In the genomic region with DNA sequence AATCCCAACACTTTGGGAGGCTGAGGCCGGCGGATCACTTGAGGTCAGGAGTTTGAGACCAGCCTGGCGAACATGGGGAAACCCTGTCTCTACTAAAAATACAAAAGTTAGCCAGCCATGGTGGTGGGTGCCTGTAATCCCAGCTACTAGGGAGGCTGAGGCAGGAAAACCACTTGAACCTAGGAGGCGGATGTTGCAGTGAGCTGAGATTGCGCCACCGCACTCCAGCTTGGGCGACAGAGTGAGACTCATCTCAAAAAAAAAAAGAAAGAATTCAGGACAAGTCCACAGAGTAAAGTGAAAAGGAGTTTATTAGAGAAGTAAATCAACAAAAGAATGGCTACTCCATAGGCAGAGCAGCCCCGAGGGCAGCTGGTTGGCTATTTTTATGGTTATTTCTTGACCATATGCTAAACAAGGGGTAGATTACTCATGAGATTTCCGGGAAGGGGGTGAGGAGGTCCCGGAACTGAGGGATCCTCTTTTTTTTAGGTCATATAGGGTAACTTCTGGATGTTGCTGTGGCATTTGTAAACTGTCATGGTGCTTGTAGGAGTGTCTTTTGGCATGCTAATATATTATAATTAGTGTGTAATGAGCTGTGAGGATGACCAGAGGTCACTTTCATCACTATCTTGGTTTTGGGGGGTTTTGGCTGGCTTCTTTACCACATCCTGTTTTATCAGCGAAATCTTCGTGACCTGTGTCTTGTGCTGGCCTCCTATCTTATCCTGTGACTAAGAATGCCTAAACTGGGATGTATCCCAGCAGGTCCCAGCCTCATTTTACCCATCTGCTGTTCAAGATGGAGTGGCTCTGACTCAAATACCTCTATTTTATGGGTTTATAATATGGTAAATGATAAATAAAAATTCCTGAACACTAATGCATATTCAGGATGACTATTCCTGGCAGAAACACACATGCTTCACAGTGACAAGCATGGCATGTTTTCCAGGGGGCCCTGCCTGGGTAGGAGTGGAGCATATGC, we compare ENCODE assay signal across 1 cellular context.
A peak's percentile ranks its signal among the peaks of the same experiment; 100 is the strongest.
TF ChIP-seq lines count a peak whose summit lies in the region.

No MANE protein-coding gene starts in this region.

TF ChIP-seq in K562, 482 proteins besides CTCF, POLR2A, EP300 and RAD21 (continued from another document):
- TF ChIP-seq, protein P1, sequence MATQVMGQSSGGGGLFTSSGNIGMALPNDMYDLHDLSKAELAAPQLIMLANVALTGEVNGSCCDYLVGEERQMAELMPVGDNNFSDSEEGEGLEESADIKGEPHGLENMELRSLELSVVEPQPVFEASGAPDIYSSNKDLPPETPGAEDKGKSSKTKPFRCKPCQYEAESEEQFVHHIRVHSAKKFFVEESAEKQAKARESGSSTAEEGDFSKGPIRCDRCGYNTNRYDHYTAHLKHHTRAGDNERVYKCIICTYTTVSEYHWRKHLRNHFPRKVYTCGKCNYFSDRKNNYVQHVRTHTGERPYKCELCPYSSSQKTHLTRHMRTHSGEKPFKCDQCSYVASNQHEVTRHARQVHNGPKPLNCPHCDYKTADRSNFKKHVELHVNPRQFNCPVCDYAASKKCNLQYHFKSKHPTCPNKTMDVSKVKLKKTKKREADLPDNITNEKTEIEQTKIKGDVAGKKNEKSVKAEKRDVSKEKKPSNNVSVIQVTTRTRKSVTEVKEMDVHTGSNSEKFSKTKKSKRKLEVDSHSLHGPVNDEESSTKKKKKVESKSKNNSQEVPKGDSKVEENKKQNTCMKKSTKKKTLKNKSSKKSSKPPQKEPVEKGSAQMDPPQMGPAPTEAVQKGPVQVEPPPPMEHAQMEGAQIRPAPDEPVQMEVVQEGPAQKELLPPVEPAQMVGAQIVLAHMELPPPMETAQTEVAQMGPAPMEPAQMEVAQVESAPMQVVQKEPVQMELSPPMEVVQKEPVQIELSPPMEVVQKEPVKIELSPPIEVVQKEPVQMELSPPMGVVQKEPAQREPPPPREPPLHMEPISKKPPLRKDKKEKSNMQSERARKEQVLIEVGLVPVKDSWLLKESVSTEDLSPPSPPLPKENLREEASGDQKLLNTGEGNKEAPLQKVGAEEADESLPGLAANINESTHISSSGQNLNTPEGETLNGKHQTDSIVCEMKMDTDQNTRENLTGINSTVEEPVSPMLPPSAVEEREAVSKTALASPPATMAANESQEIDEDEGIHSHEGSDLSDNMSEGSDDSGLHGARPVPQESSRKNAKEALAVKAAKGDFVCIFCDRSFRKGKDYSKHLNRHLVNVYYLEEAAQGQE (CRISPR knock-in tag; IDR thresholded peaks at IDR 0.05; ENCODE audit: low read depth) = no peak
- TF ChIP-seq TEAD4 (IDR thresholded peaks at IDR 0.05; ENCODE audit: low read length) (peak; percentile 54; the same call in 1 of the 2 replicates), TEAD4 (CRISPR knock-in tag; IDR thresholded peaks at IDR 0.05; ENCODE audit: borderline replicate concordance) (no peak), ZNF184 (CRISPR knock-in tag; IDR thresholded peaks at IDR 0.05) (no peak), ZNF76 (CRISPR knock-in tag; IDR thresholded peaks at IDR 0.05; ENCODE audit: borderline replicate concordance) (peak; percentile 52; the same call in 1 of the 2 replicates), KLF1 (tag; IDR thresholded peaks at IDR 0.05) (no peak), ZNF507 (tag; conservative IDR thresholded peaks at IDR 0.05) (no peak), TSC22D4 (tag; IDR thresholded peaks at IDR 0.05) (no peak), CBX5 (IDR thresholded peaks at IDR 0.05; ENCODE audit: borderline replicate concordance, low read depth) (no peak), ZNF347 (CRISPR knock-in tag; IDR thresholded peaks at IDR 0.05; ENCODE audit: low read depth) (no peak), ATF7 (IDR thresholded peaks at IDR 0.05) (peak; percentile 35; the same call in 1 of the 2 replicates), MAFK (IDR thresholded peaks at IDR 0.05; ENCODE audit: low read length) (no peak), SMARCE1 (IDR thresholded peaks at IDR 0.05) (peak; percentile 29; the same call in 1 of the 2 replicates), PTBP1 (IDR thresholded peaks at IDR 0.05; ENCODE audit: low read depth, low read length) (no peak)
- TF ChIP-seq, protein P2, sequence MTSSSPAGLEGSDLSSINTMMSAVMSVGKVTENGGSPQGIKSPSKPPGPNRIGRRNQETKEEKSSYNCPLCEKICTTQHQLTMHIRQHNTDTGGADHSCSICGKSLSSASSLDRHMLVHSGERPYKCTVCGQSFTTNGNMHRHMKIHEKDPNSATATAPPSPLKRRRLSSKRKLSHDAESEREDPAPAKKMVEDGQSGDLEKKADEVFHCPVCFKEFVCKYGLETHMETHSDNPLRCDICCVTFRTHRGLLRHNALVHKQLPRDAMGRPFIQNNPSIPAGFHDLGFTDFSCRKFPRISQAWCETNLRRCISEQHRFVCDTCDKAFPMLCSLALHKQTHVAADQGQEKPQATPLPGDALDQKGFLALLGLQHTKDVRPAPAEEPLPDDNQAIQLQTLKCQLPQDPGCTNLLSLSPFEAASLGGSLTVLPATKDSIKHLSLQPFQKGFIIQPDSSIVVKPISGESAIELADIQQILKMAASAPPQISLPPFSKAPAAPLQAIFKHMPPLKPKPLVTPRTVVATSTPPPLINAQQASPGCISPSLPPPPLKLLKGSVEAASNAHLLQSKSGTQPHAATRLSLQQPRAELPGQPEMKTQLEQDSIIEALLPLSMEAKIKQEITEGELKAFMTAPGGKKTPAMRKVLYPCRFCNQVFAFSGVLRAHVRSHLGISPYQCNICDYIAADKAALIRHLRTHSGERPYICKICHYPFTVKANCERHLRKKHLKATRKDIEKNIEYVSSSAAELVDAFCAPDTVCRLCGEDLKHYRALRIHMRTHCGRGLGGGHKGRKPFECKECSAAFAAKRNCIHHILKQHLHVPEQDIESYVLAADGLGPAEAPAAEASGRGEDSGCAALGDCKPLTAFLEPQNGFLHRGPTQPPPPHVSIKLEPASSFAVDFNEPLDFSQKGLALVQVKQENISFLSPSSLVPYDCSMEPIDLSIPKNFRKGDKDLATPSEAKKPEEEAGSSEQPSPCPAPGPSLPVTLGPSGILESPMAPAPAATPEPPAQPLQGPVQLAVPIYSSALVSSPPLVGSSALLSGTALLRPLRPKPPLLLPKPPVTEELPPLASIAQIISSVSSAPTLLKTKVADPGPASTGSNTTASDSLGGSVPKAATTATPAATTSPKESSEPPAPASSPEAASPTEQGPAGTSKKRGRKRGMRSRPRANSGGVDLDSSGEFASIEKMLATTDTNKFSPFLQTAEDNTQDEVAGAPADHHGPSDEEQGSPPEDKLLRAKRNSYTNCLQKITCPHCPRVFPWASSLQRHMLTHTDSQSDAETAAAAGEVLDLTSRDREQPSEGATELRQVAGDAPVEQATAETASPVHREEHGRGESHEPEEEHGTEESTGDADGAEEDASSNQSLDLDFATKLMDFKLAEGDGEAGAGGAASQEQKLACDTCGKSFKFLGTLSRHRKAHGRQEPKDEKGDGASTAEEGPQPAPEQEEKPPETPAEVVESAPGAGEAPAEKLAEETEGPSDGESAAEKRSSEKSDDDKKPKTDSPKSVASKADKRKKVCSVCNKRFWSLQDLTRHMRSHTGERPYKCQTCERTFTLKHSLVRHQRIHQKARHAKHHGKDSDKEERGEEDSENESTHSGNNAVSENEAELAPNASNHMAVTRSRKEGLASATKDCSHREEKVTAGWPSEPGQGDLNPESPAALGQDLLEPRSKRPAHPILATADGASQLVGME (CRISPR knock-in tag; IDR thresholded peaks at IDR 0.05) = 0 out of 2 replicates have a peak, but pooled peaks have one; percentile 42
